ENCODE assay signal across 8 cellular contexts in the genomic region with DNA sequence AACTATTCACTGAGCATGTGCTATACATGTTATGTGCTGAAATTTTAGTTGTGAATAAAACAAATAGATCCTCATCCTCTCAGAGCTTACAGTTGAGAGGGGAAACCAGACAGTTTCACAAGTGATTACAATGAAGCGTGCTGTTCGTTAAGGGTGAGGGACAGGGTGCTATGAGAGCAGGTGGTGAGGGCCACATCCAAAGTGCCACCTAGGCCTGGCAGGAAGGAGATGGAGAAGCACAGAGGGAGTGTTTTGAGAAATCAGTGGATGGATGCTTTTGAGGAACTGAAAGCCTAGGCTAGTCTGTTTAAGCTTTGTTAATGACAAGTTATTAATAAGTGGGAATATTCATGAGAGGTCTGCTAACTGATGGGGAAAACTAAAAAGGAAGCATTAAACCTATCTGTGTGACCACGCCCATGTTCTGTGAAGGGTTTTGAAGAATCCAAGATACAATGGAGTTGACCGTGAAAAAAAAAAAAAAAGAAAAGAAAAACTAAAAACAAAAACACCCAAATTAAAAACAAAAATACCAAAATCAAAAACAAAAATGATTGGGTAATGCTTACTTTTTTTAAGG. TPM values are rescaled to one million over a fixed set of nuclear protein-coding genes. Genes with fewer than 3 reads are reported as not detected.
A peak's percentile ranks its signal among the peaks of the same experiment; 100 is the strongest.
DNase-seq lines count a peak whose midpoint lies in the region; ATAC-seq and TF ChIP-seq lines count a peak whose summit lies in the region.

No MANE protein-coding gene starts in this region.

- H3K36me3 Mint-ChIP-seq in activated T-helper 17 cell treated with anti-CD3 and anti-CD28 coated beads, Interleukin-2, amount 50 U/mL, for 72 hours (ENCODE audit: low read depth), result no peaks in the 10 kb centered on the region

- no peaks in the 10 kb centered on the region for H3K27me3 Mint-ChIP-seq in activated T-helper 17 cell treated with anti-CD3 and anti-CD28 coated beads, Interleukin-2, amount 50 U/mL, for 72 hours

- intact Hi-C loops in adrenal gland (cut with DNase I), result no loop called here

- peak overlapping the region; percentile 20 for H3K27ac Mint-ChIP-seq in activated T-helper 17 cell treated with anti-CD3 and anti-CD28 coated beads, Interleukin-2, amount 50 U/mL, for 72 hours

- no peaks in the 10 kb centered on the region for H3K27me3 ChIP-seq in adrenal gland

- peak overlapping the region; percentile 2 for H3K4me3 Mint-ChIP-seq in activated T-helper 17 cell treated with anti-CD3 and anti-CD28 coated beads, Interleukin-2, amount 50 U/mL, for 72 hours

- peaks cover 28% of the 10 kb centered on the region for H3K4me1 Mint-ChIP-seq in activated T-helper 17 cell treated with anti-CD3 and anti-CD28 coated beads, Interleukin-2, amount 50 U/mL, for 72 hours

- no peak for TF ChIP-seq POLR2A in adrenal gland (IDR thresholded peaks at IDR 0.05)

- no peak overlapping the region for H3K4me3 ChIP-seq in adrenal gland

- no peak for TF ChIP-seq CTCF in adrenal gland (IDR thresholded peaks at IDR 0.05)

- H3K27ac ChIP-seq in adrenal gland, result no peak overlapping the region

- ATAC-seq in GM18498 (IDR thresholded peaks at IDR 0.05; ENCODE audit: unreplicated experiment) (peak; percentile 81), GM21381 (IDR thresholded peaks at IDR 0.05; ENCODE audit: unreplicated experiment) (peak; percentile 62), HG03432 (IDR thresholded peaks at IDR 0.05; ENCODE audit: unreplicated experiment) (peak; percentile 83)
- ATAC-seq in activated T-helper 17 cell treated with anti-CD3 and anti-CD28 coated beads, Interleukin-2, amount 50 U/mL, for 72 hours (replicated peaks), result no peak

- 62 to 76% (median 68%) methylated on average over 4 of the region's 4 CpGs for WGBS in adrenal gland, 4 donors

- H3K9me3 ChIP-seq in adrenal gland (replicated peaks in 1 of 3), result no peaks in the 10 kb centered on the region

- DNase-seq in adrenal gland, result no peak
- DNase-seq in hypothalamus (lab: John Stamatoyannopoulos, UW), result no peak
- DNase-seq in NCI-H1092 treated with DMSO at 0.1 percent for 48 hours (lab: John Stamatoyannopoulos, UW), result no peak
- DNase-seq in cerebellar cortex (ENCODE audit: low spot score), result no peak

- H3K4me1 ChIP-seq in adrenal gland (replicated peaks in 1 of 2), result no peaks in the 10 kb centered on the region

- peaks cover 3% of the 10 kb centered on the region for H3K9me3 Mint-ChIP-seq in activated T-helper 17 cell treated with anti-CD3 and anti-CD28 coated beads, Interleukin-2, amount 50 U/mL, for 72 hours

- H3K36me3 ChIP-seq in adrenal gland (replicated peaks in 1 of 2), result no peaks in the 10 kb centered on the region

RNA-seq across cellular contexts. Expression of gene MCTP2, which starts 7.3 kb away (rescaled TPM):
- total RNA-seq in activated T-helper 17 cell treated with anti-CD3 and anti-CD28 coated beads, Interleukin-2, amount 50 U/mL, for 72 hours, result 10 to 100 TPM; 19.6 to 32.9 TPM
- 10 to 100 TPM in 7 of 8 donors, 1 to 10 TPM in 1; 6.8 to 21.3 (median 17.9) TPM for total RNA-seq in adrenal gland
- 10 to 100 TPM in 1 of 3 donors, 1 to 10 TPM in 2; 2.7 to 12.1 (median 4.7) TPM for polyA plus RNA-seq in adrenal gland
